ENCODE assay signal across 19 cellular contexts in the genomic region with DNA sequence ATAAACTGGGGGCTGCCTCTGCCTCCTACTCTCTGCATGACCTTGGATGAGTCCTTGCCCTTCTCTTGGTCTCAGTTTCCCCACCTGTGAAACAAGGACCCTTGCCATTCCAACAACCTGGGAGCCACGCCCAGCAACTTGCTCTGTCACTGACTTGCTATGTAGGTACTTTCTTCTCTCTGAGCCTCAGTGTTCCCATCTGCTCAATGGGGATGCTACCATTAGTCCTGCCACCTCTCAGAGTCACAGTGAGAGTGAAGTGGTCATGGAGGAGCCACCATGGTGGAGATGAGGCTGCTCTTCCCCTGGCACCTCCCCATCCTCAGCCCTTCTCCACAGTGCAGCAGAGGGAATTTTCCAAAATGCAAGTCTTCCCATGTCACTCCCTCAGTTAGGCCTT.
DNase-seq lines count a peak whose midpoint lies in the region; ATAC-seq, FAIRE-seq and TF ChIP-seq lines count a peak whose summit lies in the region.
"Had no signal": no experiment of that assay in that cellular context is flagged by ENCODE, and none has a peak within 500 bp of the region (broad histone marks: within the 10 kb centered on the region; RNA-seq: fewer than 3 reads in every experiment).

No MANE protein-coding gene starts in this region.

- no peaks in the 10 kb centered on the region for H4K20me1 ChIP-seq in HepG2 (ENCODE audit: insufficient read depth, low read length)
- peaks cover 0 to 2% of the 10 kb centered on the region in 2 experiments for H4K20me1 ChIP-seq in H1 (replicated peaks in 1 of 2; ENCODE audit: control insufficient read depth in 1 of 2, insufficient read depth in 2 of 2, low read length in 2 of 2)

- BruUV-seq in HepG2 (replicated peaks; lab: Mats Ljungman, UMichigan) = no TSS peak

- 0 out of 2 replicates have a peak overlapping the region, but pooled peaks have one; percentile 31 for H2BK15ac ChIP-seq in H1 (ENCODE audit: low read length)

- 0% methylated on average over 1 of the region's 1 CpG for WGBS in HepG2 (ENCODE audit: low lambda C conversion rate)
- WGBS in right lobe of liver (ENCODE audit: insufficient coverage, low coverage, low lambda C conversion rate, missing lambda C conversion rate) = 11% methylated on average over 1 of the region's 1 CpG
- WGBS in H1 (ENCODE audit: extremely low coverage in 1 of 2, insufficient coverage in 1 of 2, insufficient read length in 1 of 2, insufficient replicate concordance in 2 of 2, low coverage in 1 of 2, low lambda C conversion rate in 2 of 2, missing lambda C conversion rate in 1 of 2), 2 experiments = 100% methylated on average over 1 of the region's 1 CpG; no CpG with 5 or more reads in 1 of the 2 experiments

- TF ChIP-seq RAD21 in HepG2 (CRISPR knock-in tag; IDR thresholded peaks at IDR 0.05) (no peak), H1 (IDR thresholded peaks at IDR 0.05 in 1 of 2, conservative IDR thresholded peaks at IDR 0.05 in 1 of 2; ENCODE audit: low read depth in 2 of 2, low read length in 2 of 2) (no peak)

- H2BK5ac ChIP-seq in H1 (ENCODE audit: low read depth, low read length) = no peak overlapping the region

- H2BK20ac ChIP-seq in H1 (ENCODE audit: low read length) = no peak overlapping the region

- H3K36me3 ChIP-seq in HepG2 (replicated peaks in 1 of 2; ENCODE audit: control insufficient read depth in 1 of 2, insufficient read depth in 2 of 2, low read length in 2 of 2) (no peaks in the 10 kb centered on the region), right lobe of liver (no peaks in the 10 kb centered on the region), H1 (ENCODE audit: control insufficient read depth in 2 of 4, insufficient read depth in 4 of 4, low read length in 3 of 4) (no peaks in the 10 kb centered on the region)
- H3K36me3 ChIP-seq: BLaER1 treated with 17β-estradiol and CSF1 and Interleukin-3, amounts not matched to agents 10 nM and 100 nM had no signal

- H3K4me2 ChIP-seq in HepG2 (ENCODE audit: low read depth, low read length) (no peak overlapping the region), H1 (ENCODE audit: insufficient read depth in 1 of 2, low read depth in 2 of 2, low read length in 2 of 2) (no peak overlapping the region)

- no peaks in the 10 kb centered on the region for H3K23me2 ChIP-seq in H1 (ENCODE audit: low read depth, low read length)

- H3K14ac ChIP-seq in H1 (ENCODE audit: insufficient read length) = no peak overlapping the region

- no peak overlapping the region for H4K91ac ChIP-seq in H1 (replicated peaks; ENCODE audit: insufficient read length, low read length)

- no peak overlapping the region for H4K5ac ChIP-seq in H1 (ENCODE audit: insufficient read length, low read depth, low read length)

- no peak overlapping the region for H3K9ac ChIP-seq in HepG2 (ENCODE audit: insufficient read depth, low read depth, low read length)
- H3K9ac ChIP-seq in H1 (replicated peaks in 1 of 4; ENCODE audit: extremely low read depth in 1 of 4, low read depth in 3 of 4, low read length in 3 of 4) = no peak overlapping the region
- H3K9ac ChIP-seq: BLaER1 treated with 17β-estradiol and CSF1 and Interleukin-3, amounts not matched to agents 10 nM and 100 nM had no signal

- in situ Hi-C loops in HepG2 (cut with HindIII; ENCODE audit: extremely low pct_ligation_motif_present, low pct_unique_long_range_greater_than_20kb) = no loop called here

- ATAC-seq in HepG2 = no peak
- ATAC-seq in right lobe of liver = no peak
- ATAC-seq in GM18517 (IDR thresholded peaks at IDR 0.05; ENCODE audit: unreplicated experiment) = no peak
- ATAC-seq: GM12878 had no signal

- peak overlapping the region; percentile 31; the same call in 1 of the 2 replicates for H2BK12ac ChIP-seq in H1 (ENCODE audit: low read depth, low read length)

- no peaks in the 10 kb centered on the region for H3K79me1 ChIP-seq in H1 (ENCODE audit: low read depth, low read length)

- DNase-seq in HepG2 (ENCODE audit: low spot score) (no peak), right lobe of liver (no peak), H1 (ENCODE audit: low read depth in 1 of 2, low spot score in 2 of 2) (no peak), posterior vena cava (ENCODE audit: low spot score) (peak; percentile 34), NCI-H146 treated with DMSO at 0.1 percent for 48 hours (lab: John Stamatoyannopoulos, UW; ENCODE audit: unreplicated experiment) (no peak)
- DNase-seq: CD4-positive, alpha-beta T cell; CD8-positive, alpha-beta memory T cell; DMS 273 treated with DMSO at 0.1 percent for 48 hours; DMS79; EL; GDM1; HCEC 1CT had no signal

- CTCF ChIA-PET in HepG2 (lab: Yijun Ruan, JAX; ENCODE audit: low intra/inter-chr PET ratio, low total read pairs) (no interaction called here), H1 (lab: Charles Lee; ENCODE audit: partially characterized antibody) (interaction anchor here (0.8 to 2.4 kb wide), 6 partner anchors 12 to 109 kb away, joined by 3 to 11 read pairs (median 3); no protein-coding TSS in a partner anchor)

- no peak overlapping the region for H3K18ac ChIP-seq in H1 (ENCODE audit: extremely low read depth, low read length)

- TF ChIP-seq CTCF in HepG2 (CRISPR knock-in tag; IDR thresholded peaks at IDR 0.05) = no peak
- TF ChIP-seq CTCF in right lobe of liver (IDR thresholded peaks at IDR 0.05) = no peak
- no peak for TF ChIP-seq CTCF in H1 (IDR thresholded peaks at IDR 0.05; ENCODE audit: control extremely low read depth in 1 of 3, insufficient read depth in 1 of 3, low read depth in 1 of 3, low read length in 3 of 3)

- no peak for FAIRE-seq in HepG2 (lab: Jason Lieb, UNC)
- FAIRE-seq in H1 (lab: Jason Lieb, UNC) = no peak
- FAIRE-seq: A204.1, D721Med, GM12878, H54 had no signal

- TF ChIP-seq EP300 in HepG2 (IDR thresholded peaks at IDR 0.05; ENCODE audit: low read depth in 2 of 2, low read length in 2 of 2) = no peak
- TF ChIP-seq EP300 in HepG2 (CRISPR knock-in tag; IDR thresholded peaks at IDR 0.05; ENCODE audit: borderline replicate concordance) = no peak
- TF ChIP-seq EP300 in H1 (IDR thresholded peaks at IDR 0.05; ENCODE audit: borderline replicate concordance in 1 of 2, low read depth in 2 of 2, low read length in 2 of 2) = no peak

- no peak overlapping the region for H3K27ac ChIP-seq in HepG2 (ENCODE audit: extremely low read length, insufficient read depth, low read length)
- no peak overlapping the region for H3K27ac ChIP-seq in right lobe of liver
- H3K27ac ChIP-seq in H1 (ENCODE audit: low read depth, low read length) = no peak overlapping the region
- H3K27ac ChIP-seq: 22Rv1; BLaER1 treated with 17β-estradiol and CSF1 and Interleukin-3, amounts not matched to agents 10 nM and 100 nM had no signal

- H3K23ac ChIP-seq in H1 (ENCODE audit: insufficient read length) = no peak overlapping the region

- H2AFZ ChIP-seq in HepG2 (ENCODE audit: low read length) (no peak overlapping the region), H1 (ENCODE audit: low read length) (no peak overlapping the region)

- H3K4ac ChIP-seq in H1 (replicated peaks; ENCODE audit: insufficient read length, low read depth, low read length) = no peak overlapping the region

- H3K27me3 ChIP-seq in HepG2 (ENCODE audit: control insufficient read depth in 1 of 2, insufficient read depth in 2 of 2, low read length in 2 of 2) (peaks cover 0 to 5% of the 10 kb centered on the region in 2 experiments; a peak in 2 of 5 replicates), right lobe of liver (no peaks in the 10 kb centered on the region), H1 (replicated peaks in 1 of 4; ENCODE audit: control insufficient read depth in 3 of 4, extremely low read depth in 1 of 4, insufficient read depth in 3 of 4, low read length in 3 of 4) (no peaks in the 10 kb centered on the region)

- H4K8ac ChIP-seq in H1 (ENCODE audit: extremely low read depth, insufficient read depth, low read length) = no peak overlapping the region

- H3K4me1 ChIP-seq in HepG2 (ENCODE audit: insufficient read depth, low read length) (no peaks in the 10 kb centered on the region), right lobe of liver (no peaks in the 10 kb centered on the region), H1 (replicated peaks in 1 of 4; ENCODE audit: control insufficient read depth in 3 of 4, insufficient read depth in 4 of 4, low read length in 3 of 4) (peaks cover 0 to 15% (median 4%) of the 10 kb centered on the region in 4 experiments; a peak in 5 of 7 replicates)

- POLR2A ChIA-PET in HepG2 (lab: Yijun Ruan, JAX) = no interaction called here
- POLR2A ChIA-PET in H1 (lab: Charles Lee; ENCODE audit: partially characterized antibody) = no interaction called here

- H3K56ac ChIP-seq in H1 (replicated peaks; ENCODE audit: insufficient read length, low read depth, low read length) = no peak overlapping the region

- H2AK5ac ChIP-seq in H1 (ENCODE audit: low read depth, low read length) = no peak overlapping the region; the same call in 1 of the 2 replicates

- H3K9me3 ChIP-seq in HepG2 (ENCODE audit: low read length) (no peaks in the 10 kb centered on the region), right lobe of liver (no peaks in the 10 kb centered on the region), H1 (ENCODE audit: insufficient read depth in 2 of 2, low read depth in 1 of 2, low read length in 1 of 2) (no peaks in the 10 kb centered on the region)
- H3K9me3 ChIP-seq: BLaER1 treated with 17β-estradiol and CSF1 and Interleukin-3, amounts not matched to agents 10 nM and 100 nM had no signal

- intact Hi-C loops in HepG2 (cut with micrococcal nuclease; ENCODE audit: unreplicated experiment) = no loop called here
- intact Hi-C loops in right lobe of liver (cut with DNase I) = no loop called here
- intact Hi-C loops in posterior vena cava (cut with DNase I) = no loop called here

- TF ChIP-seq POLR2A in HepG2 (IDR thresholded peaks at IDR 0.05; ENCODE audit: insufficient read depth in 1 of 2, low read depth in 2 of 2, low read length in 2 of 2) (no peak), right lobe of liver (IDR thresholded peaks at IDR 0.05) (no peak), H1 (IDR thresholded peaks at IDR 0.05; ENCODE audit: control extremely low read depth in 1 of 2, low read depth in 2 of 2, low read length in 2 of 2) (no peak)

- no peaks in the 10 kb centered on the region for H3K79me2 ChIP-seq in HepG2 (ENCODE audit: insufficient read depth, low read length)
- H3K79me2 ChIP-seq in H1 (ENCODE audit: control insufficient read depth in 1 of 2, insufficient read depth in 2 of 2, low read length in 2 of 2) = no peaks in the 10 kb centered on the region

- H2BK120ac ChIP-seq in H1 (replicated peaks; ENCODE audit: low read depth, low read length) = no peak overlapping the region

- H3K4me3 ChIP-seq in HepG2 (replicated peaks in 1 of 3; ENCODE audit: insufficient read depth in 1 of 3, low read depth in 2 of 3, low read length in 3 of 3) (no peak overlapping the region), right lobe of liver (no peak overlapping the region), H1 (ENCODE audit: extremely low read depth in 1 of 4, insufficient read depth in 2 of 4, low read depth in 3 of 4, low read length in 4 of 4) (no peak overlapping the region)
- H3K4me3 ChIP-seq: BLaER1 treated with 17β-estradiol and CSF1 and Interleukin-3, amounts not matched to agents 10 nM and 100 nM; GM12878 had no signal

TF ChIP-seq in HepG2, 621 proteins besides CTCF, POLR2A, EP300 and RAD21 (continues in another document):
- no peak for TF ChIP-seq ZNF850 (CRISPR knock-in tag; conservative IDR thresholded peaks at IDR 0.05)

TF ChIP-seq in H1, 55 proteins besides CTCF, POLR2A, EP300 and RAD21 (continues in another document):
- TF ChIP-seq RNF2 (IDR thresholded peaks at IDR 0.05; ENCODE audit: borderline replicate concordance, low read depth, low read length, missing control alignments, poor library complexity, severe bottlenecking) = no peak
